27 cellular contexts compared by ENCODE assay signal in genomic region chr6:24334285-24334684, GRCh38. TPM values are rescaled to one million over a fixed set of nuclear protein-coding genes. Genes with fewer than 3 reads are reported as not detected.
"Had no signal": no experiment of that assay in that cellular context is flagged by ENCODE, and none has a peak within 500 bp of the region (broad histone marks: within the 10 kb centered on the region; RNA-seq: fewer than 3 reads in every experiment).

No MANE protein-coding gene starts in this region.

- H2AFZ ChIP-seq: hepatocyte had no signal

- H3K79me2 ChIP-seq: hepatocyte had no signal

- H3K4me2 ChIP-seq: hepatocyte had no signal

- H3K4me3 ChIP-seq: colonic mucosa, esophagus squamous epithelium, gastroesophageal sphincter, heart left ventricle, hepatocyte, left lung, lower lobe of right lung had no signal

- FAIRE-seq: endometrium, frontal cortex had no signal

- H3K4me3 Mint-ChIP-seq: dendritic cell treated with granulocyte-macrophage colony-stimulating factor and Interleukin-4, amounts not matched to agents 40 ng/mL and 50 ng/mL, for 4 days; effector memory CD8-positive, alpha-beta T cell; endodermal cell; immature natural killer cell; naive thymus-derived CD4-positive, alpha-beta T cell had no signal

- H3K36me3 ChIP-seq: colonic mucosa, esophagus squamous epithelium, gastroesophageal sphincter, heart left ventricle, left lung, lower lobe of right lung had no signal

- H3K4me1 Mint-ChIP-seq: endodermal cell; immature natural killer cell; naive thymus-derived CD4-positive, alpha-beta T cell had no signal

- H3K27ac Mint-ChIP-seq: dendritic cell treated with granulocyte-macrophage colony-stimulating factor and Interleukin-4, amounts not matched to agents 40 ng/mL and 50 ng/mL, for 4 days; effector memory CD8-positive, alpha-beta T cell; endodermal cell; immature natural killer cell; naive thymus-derived CD4-positive, alpha-beta T cell had no signal

- ATAC-seq: effector memory CD8-positive, alpha-beta T cell; esophagus mucosa; gastroesophageal sphincter; heart left ventricle; left cardiac atrium; left lung; left ventricle myocardium superior; lower lobe of right lung; naive thymus-derived CD4-positive, alpha-beta T cell had no signal

- H3K27me3 ChIP-seq: colonic mucosa, esophagus squamous epithelium, gastroesophageal sphincter, hepatocyte, left lung had no signal

- H3K27ac ChIP-seq: colonic mucosa, epithelial cell of prostate, esophagus squamous epithelium, gastroesophageal sphincter, heart left ventricle, hepatocyte, left lung, lower lobe of right lung had no signal

- DNase-seq: colonic mucosa; cortex of kidney; effector CD8-positive, alpha-beta T cell; effector memory CD8-positive, alpha-beta T cell; endodermal cell; erythroblast; esophagus squamous epithelium; foreskin fibroblast; heart left ventricle; hypothalamus; immature natural killer cell; left cardiac atrium; left lung; left ventricle myocardium superior; lower lobe of right lung; mesendoderm; midbrain; naive thymus-derived CD4-positive, alpha-beta T cell had no signal

- H3K9me3 ChIP-seq: colonic mucosa, gastroesophageal sphincter, lower lobe of right lung had no signal

- H3K27me3 Mint-ChIP-seq: dendritic cell treated with granulocyte-macrophage colony-stimulating factor and Interleukin-4, amounts not matched to agents 40 ng/mL and 50 ng/mL, for 4 days had no signal

- H3K4me1 ChIP-seq: colonic mucosa, esophagus squamous epithelium, gastroesophageal sphincter, heart left ventricle, left lung, lower lobe of right lung had no signal

RNA-seq across cellular contexts. Expression of gene DCDC2, which starts 23.6 kb away (rescaled TPM):
- total RNA-seq: dermis microvascular lymphatic vessel endothelial cell, esophagus mucosa, left ventricle myocardium superior, lung microvascular endothelial cell had no signal
- polyA plus RNA-seq: heart left ventricle; immature natural killer cell; naive thymus-derived CD4-positive, alpha-beta T cell had no signal
